ENCODE assay signal across 16 cellular contexts in genomic region chr1:225378880-225379279, GRCh38. TPM values are rescaled to one million over a fixed set of nuclear protein-coding genes. Genes with fewer than 3 reads are reported as not detected.
A peak's percentile ranks its signal among the peaks of the same experiment; 100 is the strongest.
DNase-seq lines count a peak whose midpoint lies in the region; ATAC-seq, FAIRE-seq and TF ChIP-seq lines count a peak whose summit lies in the region.
"Had no signal": no experiment of that assay in that cellular context is flagged by ENCODE, and none has a peak within 500 bp of the region (broad histone marks: within the 10 kb centered on the region; RNA-seq: fewer than 3 reads in every experiment).

No MANE protein-coding gene starts in this region.

- no peak for TF ChIP-seq CTCF in bronchial epithelial cell (IDR thresholded peaks at IDR 0.05; ENCODE audit: insufficient read depth, low read length, severe bottlenecking)
- no peak for TF ChIP-seq CTCF in osteocyte (IDR thresholded peaks at IDR 0.05)

- H3K36me3 ChIP-seq in HUES48 (ENCODE audit: control insufficient read depth, insufficient read depth, low read length) (no peaks in the 10 kb centered on the region), bronchial epithelial cell (ENCODE audit: control insufficient read depth, insufficient read depth, low read length) (no peaks in the 10 kb centered on the region)
- H3K36me3 ChIP-seq: thoracic aorta had no signal

- FAIRE-seq in bronchial epithelial cell (lab: Jason Lieb, UNC): peak; percentile 75
- FAIRE-seq: islet of Langerhans had no signal

- peaks cover 18% of the 10 kb centered on the region for H3K4me1 ChIP-seq in HUES48 (ENCODE audit: control insufficient read depth, insufficient read depth, low read length)

- peak; percentile 29 for DNase-seq in COLO668 (lab: John Stamatoyannopoulos, UW; ENCODE audit: unreplicated experiment)
- DNase-seq in bronchial epithelial cell (ENCODE audit: low read depth): peak; percentile 94
- peak; percentile 59 for DNase-seq in iris pigment epithelial cell (ENCODE audit: low read depth)
- DNase-seq in OCI-M1 (lab: John Stamatoyannopoulos, UW): no peak
- DNase-seq in osteocyte (ENCODE audit: extremely low spot score, unreplicated experiment): no peak
- DNase-seq: activated effector memory CD4-positive, alpha-beta T cell treated with Interleukin-2 at 50 U/mL for 16 hours; dermis blood vessel endothelial cell; DMS 273 treated with DMSO at 0.1 percent for 48 hours; GOT3; NCI-H1436 treated with DMSO at 0.1 percent for 48 hours; occipital lobe had no signal

- H3K4me1 Mint-ChIP-seq in osteocyte (ENCODE audit: unreplicated experiment): no peaks in the 10 kb centered on the region

- no peaks in the 10 kb centered on the region for H3K9me3 Mint-ChIP-seq in osteocyte (ENCODE audit: unreplicated experiment)

- no peak overlapping the region for H3K4me3 Mint-ChIP-seq in osteocyte (ENCODE audit: unreplicated experiment)

- H3K27ac ChIP-seq in HUES48 (ENCODE audit: low read depth, low read length): peak overlapping the region; percentile 73
- H3K27ac ChIP-seq: thoracic aorta had no signal

- H3K9me3 ChIP-seq in HUES48 (ENCODE audit: control insufficient read depth, insufficient read depth, low read length): no peaks in the 10 kb centered on the region
- H3K9me3 ChIP-seq: thoracic aorta had no signal

- no peaks in the 10 kb centered on the region for H3K27me3 Mint-ChIP-seq in osteocyte (ENCODE audit: unreplicated experiment)

- H3K27ac Mint-ChIP-seq in osteocyte (ENCODE audit: unreplicated experiment): no peak overlapping the region

- ATAC-seq in GM19035 (IDR thresholded peaks at IDR 0.05; ENCODE audit: unreplicated experiment) (no peak), GM21529 (IDR thresholded peaks at IDR 0.05; ENCODE audit: unreplicated experiment) (no peak)

- H3K27me3 ChIP-seq in HUES48 (ENCODE audit: control insufficient read depth, insufficient read depth, low read length) (no peaks in the 10 kb centered on the region), bronchial epithelial cell (ENCODE audit: control insufficient read depth, insufficient read depth, low read length) (no peaks in the 10 kb centered on the region)

- H3K36me3 Mint-ChIP-seq in osteocyte (ENCODE audit: unreplicated experiment): no peaks in the 10 kb centered on the region

- H3K4me3 ChIP-seq in HUES48 (ENCODE audit: low read depth, low read length) (no peak overlapping the region), bronchial epithelial cell (ENCODE audit: low read depth, low read length) (no peak overlapping the region)
- H3K4me3 ChIP-seq: thoracic aorta had no signal

- H3K9ac ChIP-seq in HUES48 (ENCODE audit: low read depth, low read length): no peak overlapping the region

RNA-seq across cellular contexts. Expression of gene LBR, which starts 49.0 kb away (rescaled TPM):
- 25.3 and 35.8 TPM in 2 replicates for total RNA-seq in bronchial epithelial cell
- 29.5 and 34.8 TPM in 2 replicates for total RNA-seq in osteocyte

Comparison
In these comparisons a context has a peak if more than half of its experiments do, and no peak if none do; other contexts are left out.
1. DNase-seq: peak in COLO668 (single experiment), bronchial epithelial cell (single experiment) and iris pigment epithelial cell (single experiment); none in OCI-M1 (single experiment) and osteocyte (single experiment).